Comparison of ENCODE assay signal across 18 cellular contexts in the genomic region with DNA sequence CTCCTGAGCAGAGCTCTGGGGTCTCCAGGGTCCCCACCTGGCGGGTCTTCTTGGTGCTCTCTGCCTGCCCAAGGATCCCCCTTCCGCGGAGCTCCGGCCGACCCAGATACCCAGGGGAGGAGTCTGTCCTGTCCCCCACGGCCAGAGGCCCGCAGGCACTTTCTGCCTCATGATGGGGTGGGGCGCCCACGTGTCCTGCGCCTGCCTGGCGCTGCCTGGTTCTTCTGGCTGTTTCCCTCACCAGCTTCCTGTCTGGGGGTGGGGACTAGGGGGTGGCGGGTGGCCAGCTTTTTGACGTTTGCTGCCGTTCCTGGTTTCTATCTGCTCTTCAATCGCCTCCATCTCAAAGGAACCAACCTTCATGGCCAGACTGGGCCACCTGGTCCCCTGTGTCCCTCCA.
DNase-seq lines count a peak whose midpoint lies in the region; ATAC-seq and TF ChIP-seq lines count a peak whose summit lies in the region.
"Had no signal": no experiment of that assay in that cellular context is flagged by ENCODE, and none has a peak within 500 bp of the region (broad histone marks: within the 10 kb centered on the region; RNA-seq: fewer than 3 reads in every experiment).

No MANE protein-coding gene starts in this region.

- peak overlapping the region in 1 of 2 experiments; percentile 64; a peak in 2 of 4 replicates for H3K27ac ChIP-seq in SK-N-SH (ENCODE audit: low read depth in 2 of 2, low read length in 1 of 2)
- H3K27ac ChIP-seq in WERI-Rb-1 = peak overlapping the region; percentile 84
- H3K27ac ChIP-seq in foreskin keratinocyte = peak overlapping the region; percentile 64
- H3K27ac ChIP-seq: 22Rv1, C4-2B had no signal

- H2AFZ ChIP-seq in SK-N-SH (ENCODE audit: low read depth) = no peak overlapping the region
- H2AFZ ChIP-seq: GM23338 had no signal

- H4K20me1 ChIP-seq in SK-N-SH (ENCODE audit: insufficient read depth) = no peaks in the 10 kb centered on the region

- no peak; the same call in 1 of the 2 replicates for TF ChIP-seq RAD21 in SK-N-SH (IDR thresholded peaks at IDR 0.05; ENCODE audit: low read length)

- DNase-seq in SK-N-SH (peak; percentile 61), WERI-Rb-1 (no peak), foreskin keratinocyte (no peak), ureter (ENCODE audit: low spot score) (peak; percentile 60)
- DNase-seq: Caco-2; CD4-positive, CD25-positive, alpha-beta regulatory T cell; CD8-positive, alpha-beta T cell; DMS153; DND-41; HFFc6 had no signal

- TF ChIP-seq EP300 in SK-N-SH (IDR thresholded peaks at IDR 0.05; ENCODE audit: borderline replicate concordance in 1 of 2, low read depth in 1 of 2, low read length in 1 of 2) = peak in 1 of 2 experiments; percentile 46; a peak in 1 of 4 replicates

- no peak overlapping the region for H3K9ac ChIP-seq in SK-N-SH

- H3F3A ChIP-seq in SK-N-SH (replicated peaks; ENCODE audit: insufficient read depth) = no peaks in the 10 kb centered on the region

- no peak overlapping the region for H3K4me2 ChIP-seq in SK-N-SH
- H3K4me2 ChIP-seq: GM23338 had no signal

- H3K4me3 ChIP-seq in SK-N-SH (ENCODE audit: low read depth in 2 of 2, low read length in 1 of 2) = no peak overlapping the region
- H3K4me3 ChIP-seq in WERI-Rb-1 (ENCODE audit: low read depth, low read length) = no peak overlapping the region
- H3K4me3 ChIP-seq: GM23338, HAP-1 had no signal

- ATAC-seq in SK-N-SH treated with all-trans-retinoic acid at 6 μM for 48 hours (no peak), foreskin keratinocyte (peak; percentile 33), GM21529 (IDR thresholded peaks at IDR 0.05; ENCODE audit: unreplicated experiment) (no peak), HG02981 (IDR thresholded peaks at IDR 0.05; ENCODE audit: unreplicated experiment) (no peak), GM21447 (IDR thresholded peaks at IDR 0.05; ENCODE audit: unreplicated experiment) (no peak)
- ATAC-seq: CD8-positive, alpha-beta T cell; GM23338 had no signal

- CTCF ChIA-PET in SK-N-SH (lab: Yijun Ruan, JAX) = interaction anchor here (0.6 to 2.2 kb wide), 6 partner anchors 17 to 415 kb away, joined by 3 to 7 read pairs (median 4); no protein-coding TSS in a partner anchor

- peaks cover 0 to 68% of the 10 kb centered on the region in 2 experiments; a peak in 2 of 4 replicates for H3K4me1 ChIP-seq in SK-N-SH (ENCODE audit: control insufficient read depth in 1 of 2, insufficient read depth in 2 of 2, low read depth in 1 of 2, low read length in 1 of 2)
- H3K4me1 ChIP-seq in foreskin keratinocyte = no peaks in the 10 kb centered on the region
- H3K4me1 ChIP-seq: Caco-2, HAP-1 had no signal

- WGBS in SK-N-SH (ENCODE audit: low lambda C conversion rate) = 51% methylated on average over 5 of the region's 15 CpGs

- POLR2A ChIA-PET in SK-N-SH (lab: Yijun Ruan, JAX) = no interaction called here

- TF ChIP-seq CTCF in SK-N-SH (IDR thresholded peaks at IDR 0.05) (no peak), WERI-Rb-1 (IDR thresholded peaks at IDR 0.05; ENCODE audit: low read depth, low read length) (no peak), foreskin keratinocyte (conservative IDR thresholded peaks at IDR 0.05) (no peak)

- H3K9me3 ChIP-seq in SK-N-SH (no peaks in the 10 kb centered on the region), WERI-Rb-1 (ENCODE audit: severe bottlenecking) (no peaks in the 10 kb centered on the region)
- H3K9me3 ChIP-seq: Caco-2, HAP-1 had no signal

- no peaks in the 10 kb centered on the region for H3K36me3 ChIP-seq in SK-N-SH (replicated peaks in 1 of 2; ENCODE audit: control insufficient read depth in 1 of 2, insufficient read depth in 2 of 2, low read length in 1 of 2)
- no peaks in the 10 kb centered on the region for H3K36me3 ChIP-seq in WERI-Rb-1
- H3K36me3 ChIP-seq: HAP-1 had no signal

- H3K27me3 ChIP-seq in SK-N-SH (ENCODE audit: insufficient read depth) = no peaks in the 10 kb centered on the region
- H3K27me3 ChIP-seq in WERI-Rb-1 (ENCODE audit: insufficient read depth, low read depth, severe bottlenecking) = no peaks in the 10 kb centered on the region
- H3K27me3 ChIP-seq in foreskin keratinocyte = peaks cover 40% of the 10 kb centered on the region

- no peaks in the 10 kb centered on the region for H3K9me2 ChIP-seq in SK-N-SH

- no peaks in the 10 kb centered on the region for H3K79me2 ChIP-seq in SK-N-SH (ENCODE audit: insufficient read depth)

TF ChIP-seq in SK-N-SH, 30 proteins besides CTCF, POLR2A, EP300 and RAD21:
- TF ChIP-seq CHD2 (IDR thresholded peaks at IDR 0.05; ENCODE audit: low read length, partially characterized antibody) (no peak), ELF1 (IDR thresholded peaks at IDR 0.05) (no peak), YY1 (IDR thresholded peaks at IDR 0.05; ENCODE audit: low read depth) (no peak), EZH2phosphoT487 (IDR thresholded peaks at IDR 0.05; ENCODE audit: borderline replicate concordance, low read depth) (no peak), TAF1 (IDR thresholded peaks at IDR 0.05; ENCODE audit: borderline replicate concordance, low read depth, low read length) (no peak), RCOR1 (IDR thresholded peaks at IDR 0.05; ENCODE audit: low read length) (no peak), TEAD4 (IDR thresholded peaks at IDR 0.05; ENCODE audit: borderline replicate concordance, insufficient read depth) (no peak), RFX5 (IDR thresholded peaks at IDR 0.05; ENCODE audit: low read length) (no peak)
- TF ChIP-seq, protein P1, sequence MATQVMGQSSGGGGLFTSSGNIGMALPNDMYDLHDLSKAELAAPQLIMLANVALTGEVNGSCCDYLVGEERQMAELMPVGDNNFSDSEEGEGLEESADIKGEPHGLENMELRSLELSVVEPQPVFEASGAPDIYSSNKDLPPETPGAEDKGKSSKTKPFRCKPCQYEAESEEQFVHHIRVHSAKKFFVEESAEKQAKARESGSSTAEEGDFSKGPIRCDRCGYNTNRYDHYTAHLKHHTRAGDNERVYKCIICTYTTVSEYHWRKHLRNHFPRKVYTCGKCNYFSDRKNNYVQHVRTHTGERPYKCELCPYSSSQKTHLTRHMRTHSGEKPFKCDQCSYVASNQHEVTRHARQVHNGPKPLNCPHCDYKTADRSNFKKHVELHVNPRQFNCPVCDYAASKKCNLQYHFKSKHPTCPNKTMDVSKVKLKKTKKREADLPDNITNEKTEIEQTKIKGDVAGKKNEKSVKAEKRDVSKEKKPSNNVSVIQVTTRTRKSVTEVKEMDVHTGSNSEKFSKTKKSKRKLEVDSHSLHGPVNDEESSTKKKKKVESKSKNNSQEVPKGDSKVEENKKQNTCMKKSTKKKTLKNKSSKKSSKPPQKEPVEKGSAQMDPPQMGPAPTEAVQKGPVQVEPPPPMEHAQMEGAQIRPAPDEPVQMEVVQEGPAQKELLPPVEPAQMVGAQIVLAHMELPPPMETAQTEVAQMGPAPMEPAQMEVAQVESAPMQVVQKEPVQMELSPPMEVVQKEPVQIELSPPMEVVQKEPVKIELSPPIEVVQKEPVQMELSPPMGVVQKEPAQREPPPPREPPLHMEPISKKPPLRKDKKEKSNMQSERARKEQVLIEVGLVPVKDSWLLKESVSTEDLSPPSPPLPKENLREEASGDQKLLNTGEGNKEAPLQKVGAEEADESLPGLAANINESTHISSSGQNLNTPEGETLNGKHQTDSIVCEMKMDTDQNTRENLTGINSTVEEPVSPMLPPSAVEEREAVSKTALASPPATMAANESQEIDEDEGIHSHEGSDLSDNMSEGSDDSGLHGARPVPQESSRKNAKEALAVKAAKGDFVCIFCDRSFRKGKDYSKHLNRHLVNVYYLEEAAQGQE (IDR thresholded peaks at IDR 0.05; ENCODE audit: low read depth, low read length) = no peak

TF ChIP-seq in SK-N-SH treated with all-trans-retinoic acid at 6 μM for 48 hours, 23 proteins besides CTCF, POLR2A, EP300 and RAD21:
- TF ChIP-seq, protein P2, sequence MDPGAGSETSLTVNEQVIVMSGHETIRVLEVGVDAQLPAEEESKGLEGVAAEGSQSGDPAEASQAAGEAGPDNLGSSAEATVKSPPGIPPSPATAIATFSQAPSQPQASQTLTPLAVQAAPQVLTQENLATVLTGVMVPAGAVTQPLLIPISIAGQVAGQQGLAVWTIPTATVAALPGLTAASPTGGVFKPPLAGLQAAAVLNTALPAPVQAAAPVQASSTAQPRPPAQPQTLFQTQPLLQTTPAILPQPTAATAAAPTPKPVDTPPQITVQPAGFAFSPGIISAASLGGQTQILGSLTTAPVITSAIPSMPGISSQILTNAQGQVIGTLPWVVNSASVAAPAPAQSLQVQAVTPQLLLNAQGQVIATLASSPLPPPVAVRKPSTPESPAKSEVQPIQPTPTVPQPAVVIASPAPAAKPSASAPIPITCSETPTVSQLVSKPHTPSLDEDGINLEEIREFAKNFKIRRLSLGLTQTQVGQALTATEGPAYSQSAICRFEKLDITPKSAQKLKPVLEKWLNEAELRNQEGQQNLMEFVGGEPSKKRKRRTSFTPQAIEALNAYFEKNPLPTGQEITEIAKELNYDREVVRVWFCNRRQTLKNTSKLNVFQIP (CRISPR knock-in tag; IDR thresholded peaks at IDR 0.05; ENCODE audit: borderline replicate concordance, low read depth) = no peak
- TF ChIP-seq ARNTL (CRISPR knock-in tag; IDR thresholded peaks at IDR 0.05; ENCODE audit: borderline replicate concordance, low read depth) (no peak), ESRRG (CRISPR knock-in tag; IDR thresholded peaks at IDR 0.05) (no peak), ZC3H10 (CRISPR knock-in tag; IDR thresholded peaks at IDR 0.05) (no peak), PPARA (CRISPR knock-in tag; IDR thresholded peaks at IDR 0.05; ENCODE audit: borderline replicate concordance) (no peak), ZNF8 (CRISPR knock-in tag; IDR thresholded peaks at IDR 0.05) (no peak), TCF4 (CRISPR knock-in tag; IDR thresholded peaks at IDR 0.05; ENCODE audit: borderline replicate concordance) (no peak), ISL1 (CRISPR knock-in tag; IDR thresholded peaks at IDR 0.05) (no peak), TOX (CRISPR knock-in tag; IDR thresholded peaks at IDR 0.05; ENCODE audit: borderline replicate concordance) (no peak), GLIS3 (CRISPR knock-in tag; IDR thresholded peaks at IDR 0.05) (no peak)
- TF ChIP-seq, protein P3, sequence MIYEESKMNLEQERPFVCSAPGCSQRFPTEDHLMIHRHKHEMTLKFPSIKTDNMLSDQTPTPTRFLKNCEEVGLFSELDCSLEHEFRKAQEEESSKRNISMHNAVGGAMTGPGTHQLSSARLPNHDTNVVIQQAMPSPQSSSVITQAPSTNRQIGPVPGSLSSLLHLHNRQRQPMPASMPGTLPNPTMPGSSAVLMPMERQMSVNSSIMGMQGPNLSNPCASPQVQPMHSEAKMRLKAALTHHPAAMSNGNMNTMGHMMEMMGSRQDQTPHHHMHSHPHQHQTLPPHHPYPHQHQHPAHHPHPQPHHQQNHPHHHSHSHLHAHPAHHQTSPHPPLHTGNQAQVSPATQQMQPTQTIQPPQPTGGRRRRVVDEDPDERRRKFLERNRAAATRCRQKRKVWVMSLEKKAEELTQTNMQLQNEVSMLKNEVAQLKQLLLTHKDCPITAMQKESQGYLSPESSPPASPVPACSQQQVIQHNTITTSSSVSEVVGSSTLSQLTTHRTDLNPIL (CRISPR knock-in tag; IDR thresholded peaks at IDR 0.05; ENCODE audit: low read depth) = no peak

Comparison
In these comparisons a context has a peak if more than half of its experiments do, and no peak if none do; other contexts are left out.
1. DNase-seq: peak in SK-N-SH (single experiment) and ureter (single experiment); none in WERI-Rb-1 (single experiment) and foreskin keratinocyte (0 of 2).